ENCODE assay signal across 8 cellular contexts in genomic region chr10:987906-988666, GRCh38.
DNase-seq lines count a peak whose midpoint lies in the region; ATAC-seq, FAIRE-seq and TF ChIP-seq lines count a peak whose summit lies in the region.

TSS of gene GTPBP4 (plus strand) at chr10:988434. CDS start at chr10:988480, 46 bp downstream.

- peak; percentile 9 for FAIRE-seq in islet of Langerhans (lab: Jason Lieb, UNC)

- H3K4me3 Mint-ChIP-seq in central memory CD8-positive, alpha-beta T cell, result peak within 1 kb of the TSS; percentile 94

- H3K4me1 Mint-ChIP-seq in central memory CD8-positive, alpha-beta T cell, result peaks cover 30% of the 10 kb centered on the region

- H3K36me3 Mint-ChIP-seq in central memory CD8-positive, alpha-beta T cell (ENCODE audit: insufficient read depth), result peaks cover 22% of the 10 kb centered on the region

- H3K27ac Mint-ChIP-seq in central memory CD8-positive, alpha-beta T cell (ENCODE audit: low read depth), result peak within 1 kb of the TSS; percentile 94

- H3K9me3 Mint-ChIP-seq in central memory CD8-positive, alpha-beta T cell, result no peaks in the 10 kb centered on the region

- peak; percentile 11 for TF ChIP-seq CTCF in AG09319 (IDR thresholded peaks at IDR 0.05; ENCODE audit: low read depth, low read length)

- ATAC-seq in GM18909 (IDR thresholded peaks at IDR 0.05; ENCODE audit: poor library complexity, unreplicated experiment), result peak; percentile 96
- ATAC-seq in HG03175 (IDR thresholded peaks at IDR 0.05; ENCODE audit: unreplicated experiment), result peak; percentile 98
- peak; percentile 98 for ATAC-seq in central memory CD8-positive, alpha-beta T cell (replicated peaks; ENCODE audit: extremely low read depth, poor library complexity, severe bottlenecking)

- no peaks in the 10 kb centered on the region for H3K27me3 Mint-ChIP-seq in central memory CD8-positive, alpha-beta T cell

- DNase-seq in AG09319 (ENCODE audit: extremely low read depth, low read depth) (peak; percentile 88), NCI-H2227 treated with DMSO at 0.1 percent for 48 hours (lab: John Stamatoyannopoulos, UW) (peak; percentile 81)
- peak; percentile 93 for DNase-seq in activated CD4-positive, CD25-positive, alpha-beta regulatory T cell treated with anti-CD3 and anti-CD28 coated beads, Interleukin-2, amount 50 U/mL, for 16 hours (ENCODE audit: low read depth, low spot score)
- peak; percentile 89 to 93 for DNase-seq in central memory CD8-positive, alpha-beta T cell (ENCODE audit: low spot score in 2 of 2)
- DNase-seq in stimulated activated CD4-positive, alpha-beta T cell treated with anti-CD3 and anti-CD28 coated beads, Interleukin-12 subunit alpha, Interleukin-12 subunit beta, amount 100 ng/mL, for 4 hours, result peak; percentile 94

Comparison
In these comparisons a context has a peak if more than half of its experiments do, and no peak if none do; other contexts are left out.
1. Peak in every context shown above with its lines: DNase-seq and ATAC-seq.